ENCODE assay signal across 15 cellular contexts in genomic region chr12:4802841-4803240, GRCh38.
DNase-seq lines count a peak whose midpoint lies in the region; ATAC-seq lines count a peak whose summit lies in the region.
"Had no signal": no experiment of that assay in that cellular context is flagged by ENCODE, and none has a peak within 500 bp of the region (broad histone marks: within the 10 kb centered on the region; RNA-seq: fewer than 3 reads in every experiment).

No MANE protein-coding gene starts in this region.

- ATAC-seq in activated naive CD8-positive, alpha-beta T cell treated with anti-CD3 and anti-CD28 coated beads, Interleukin-2, amount 50 U/mL, for 24 hours: peak; percentile 25
- ATAC-seq in sciatic nerve (peak; percentile 39), left cardiac atrium (no peak), HG03439 (IDR thresholded peaks at IDR 0.05; ENCODE audit: unreplicated experiment) (no peak)
- ATAC-seq in stimulated activated naive B cell treated with anti-CD40 and anti-IgM and Interleukin-4, amounts not matched to agents 10 μg/mL and 1 μg/mL and 100 μg/mL, for 72 hours (replicated peaks): peak; percentile 57 to 66
- ATAC-seq in activated T-cell treated with anti-CD3 and anti-CD28 coated beads, Interleukin-2, amount 50 U/mL, for 72 hours (replicated peaks in 1 of 2): no peak
- ATAC-seq: CD8-positive, alpha-beta T cell had no signal

- DNase-seq in activated naive CD8-positive, alpha-beta T cell treated with anti-CD3 and anti-CD28 coated beads, Interleukin-2, amount 50 U/mL, for 24 hours: no peak
- DNase-seq in activated naive CD8-positive, alpha-beta T cell treated with anti-CD3 and anti-CD28 coated beads for 36 hours: no peak
- DNase-seq in sciatic nerve (ENCODE audit: low spot score): no peak
- DNase-seq in stimulated activated naive B cell treated with anti-CD40 and anti-IgM and Interleukin-4, amounts not matched to agents 10 μg/mL and 1 μg/mL and 100 μg/mL, for 72 hours: no peak
- no peak for DNase-seq in left cardiac atrium
- no peak for DNase-seq in activated T-cell treated with anti-CD3 and anti-CD28 coated beads, Interleukin-2, amount 50 U/mL, for 72 hours
- DNase-seq: Caco-2; CD4-positive, CD25-positive, alpha-beta regulatory T cell; CD8-positive, alpha-beta T cell; DMS153; DND-41; GOT3; HFFc6 had no signal

- H3K27me3 Mint-ChIP-seq in activated naive CD8-positive, alpha-beta T cell treated with anti-CD3 and anti-CD28 coated beads, Interleukin-2, amount 50 U/mL, for 24 hours: peaks cover 21% of the 10 kb centered on the region
- H3K27me3 Mint-ChIP-seq in activated naive CD8-positive, alpha-beta T cell treated with anti-CD3 and anti-CD28 coated beads for 36 hours: peaks cover 31% of the 10 kb centered on the region
- H3K27me3 Mint-ChIP-seq in stimulated activated naive B cell treated with anti-CD40 and anti-IgM and Interleukin-4, amounts not matched to agents 10 μg/mL and 1 μg/mL and 100 μg/mL, for 72 hours: peaks cover 10 to 16% of the 10 kb centered on the region in 2 donors
- H3K27me3 Mint-ChIP-seq in activated T-cell treated with anti-CD3 and anti-CD28 coated beads, Interleukin-2, amount 50 U/mL, for 72 hours (ENCODE audit: low read depth): peaks cover 43% of the 10 kb centered on the region

- no peaks in the 10 kb centered on the region for H3K9me3 Mint-ChIP-seq in activated naive CD8-positive, alpha-beta T cell treated with anti-CD3 and anti-CD28 coated beads, Interleukin-2, amount 50 U/mL, for 24 hours
- H3K9me3 Mint-ChIP-seq in activated naive CD8-positive, alpha-beta T cell treated with anti-CD3 and anti-CD28 coated beads for 36 hours: no peaks in the 10 kb centered on the region
- no peaks in the 10 kb centered on the region for H3K9me3 Mint-ChIP-seq in stimulated activated naive B cell treated with anti-CD40 and anti-IgM and Interleukin-4, amounts not matched to agents 10 μg/mL and 1 μg/mL and 100 μg/mL, for 72 hours
- H3K9me3 Mint-ChIP-seq in activated T-cell treated with anti-CD3 and anti-CD28 coated beads, Interleukin-2, amount 50 U/mL, for 72 hours: no peaks in the 10 kb centered on the region
- H3K9me3 Mint-ChIP-seq: CD4-positive, CD25-positive, alpha-beta regulatory T cell; CD8-positive, alpha-beta T cell; HFFc6 had no signal

- intact Hi-C loops in sciatic nerve (cut with DNase I) (no loop called here), left cardiac atrium (cut with DNase I) (no loop called here)

- no peak overlapping the region for H3K27ac Mint-ChIP-seq in activated naive CD8-positive, alpha-beta T cell treated with anti-CD3 and anti-CD28 coated beads, Interleukin-2, amount 50 U/mL, for 24 hours
- no peak overlapping the region for H3K27ac Mint-ChIP-seq in activated naive CD8-positive, alpha-beta T cell treated with anti-CD3 and anti-CD28 coated beads for 36 hours
- no peak overlapping the region for H3K27ac Mint-ChIP-seq in stimulated activated naive B cell treated with anti-CD40 and anti-IgM and Interleukin-4, amounts not matched to agents 10 μg/mL and 1 μg/mL and 100 μg/mL, for 72 hours
- H3K27ac Mint-ChIP-seq in activated T-cell treated with anti-CD3 and anti-CD28 coated beads, Interleukin-2, amount 50 U/mL, for 72 hours: no peak overlapping the region
- H3K27ac Mint-ChIP-seq: B cell; CD8-positive, alpha-beta T cell; HFFc6 had no signal

- peaks cover 15% of the 10 kb centered on the region for H3K4me1 Mint-ChIP-seq in activated naive CD8-positive, alpha-beta T cell treated with anti-CD3 and anti-CD28 coated beads, Interleukin-2, amount 50 U/mL, for 24 hours
- H3K4me1 Mint-ChIP-seq in activated naive CD8-positive, alpha-beta T cell treated with anti-CD3 and anti-CD28 coated beads for 36 hours: peaks cover 13% of the 10 kb centered on the region
- peaks cover 8 to 21% of the 10 kb centered on the region in 2 donors for H3K4me1 Mint-ChIP-seq in stimulated activated naive B cell treated with anti-CD40 and anti-IgM and Interleukin-4, amounts not matched to agents 10 μg/mL and 1 μg/mL and 100 μg/mL, for 72 hours
- H3K4me1 Mint-ChIP-seq in activated T-cell treated with anti-CD3 and anti-CD28 coated beads, Interleukin-2, amount 50 U/mL, for 72 hours (ENCODE audit: low read depth): peaks cover 27% of the 10 kb centered on the region

- H3K4me3 Mint-ChIP-seq in activated naive CD8-positive, alpha-beta T cell treated with anti-CD3 and anti-CD28 coated beads, Interleukin-2, amount 50 U/mL, for 24 hours: no peak overlapping the region
- H3K4me3 Mint-ChIP-seq in activated naive CD8-positive, alpha-beta T cell treated with anti-CD3 and anti-CD28 coated beads for 36 hours: no peak overlapping the region
- no peak overlapping the region for H3K4me3 Mint-ChIP-seq in stimulated activated naive B cell treated with anti-CD40 and anti-IgM and Interleukin-4, amounts not matched to agents 10 μg/mL and 1 μg/mL and 100 μg/mL, for 72 hours
- no peak overlapping the region for H3K4me3 Mint-ChIP-seq in activated T-cell treated with anti-CD3 and anti-CD28 coated beads, Interleukin-2, amount 50 U/mL, for 72 hours
- H3K4me3 Mint-ChIP-seq: B cell; CD4-positive, CD25-positive, alpha-beta regulatory T cell; CD8-positive, alpha-beta T cell; HFFc6 had no signal

- H3K36me3 Mint-ChIP-seq in activated naive CD8-positive, alpha-beta T cell treated with anti-CD3 and anti-CD28 coated beads, Interleukin-2, amount 50 U/mL, for 24 hours (ENCODE audit: low read depth): no peaks in the 10 kb centered on the region
- H3K36me3 Mint-ChIP-seq in activated naive CD8-positive, alpha-beta T cell treated with anti-CD3 and anti-CD28 coated beads for 36 hours: no peaks in the 10 kb centered on the region
- no peaks in the 10 kb centered on the region for H3K36me3 Mint-ChIP-seq in stimulated activated naive B cell treated with anti-CD40 and anti-IgM and Interleukin-4, amounts not matched to agents 10 μg/mL and 1 μg/mL and 100 μg/mL, for 72 hours
- H3K36me3 Mint-ChIP-seq in activated T-cell treated with anti-CD3 and anti-CD28 coated beads, Interleukin-2, amount 50 U/mL, for 72 hours (ENCODE audit: insufficient read depth in 2 of 2): no peaks in the 10 kb centered on the region
- H3K36me3 Mint-ChIP-seq: CD4-positive, CD25-positive, alpha-beta regulatory T cell; CD8-positive, alpha-beta T cell had no signal

Comparison
In these comparisons a context has a peak if more than half of its experiments do, and no peak if none do; other contexts are left out.
1. ATAC-seq: peak in activated naive CD8-positive, alpha-beta T cell treated with anti-CD3 and anti-CD28 coated beads, Interleukin-2, amount 50 U/mL, for 24 hours (single experiment), sciatic nerve (single experiment) and stimulated activated naive B cell treated with anti-CD40 and anti-IgM and Interleukin-4, amounts not matched to agents 10 μg/mL and 1 μg/mL and 100 μg/mL, for 72 hours (2 of 2); none in left cardiac atrium (0 of 2), activated T-cell treated with anti-CD3 and anti-CD28 coated beads, Interleukin-2, amount 50 U/mL, for 72 hours (0 of 2) and HG03439 (single experiment).